17 cellular contexts compared by ENCODE assay signal in genomic region chr21:44625756-44626155, GRCh38. TPM values are rescaled to one million over a fixed set of nuclear protein-coding genes. Genes with fewer than 3 reads are reported as not detected.
A peak's percentile ranks its signal among the peaks of the same experiment; 100 is the strongest.
DNase-seq lines count a peak whose midpoint lies in the region; ATAC-seq and TF ChIP-seq lines count a peak whose summit lies in the region.
"Had no signal": no experiment of that assay in that cellular context is flagged by ENCODE, and none has a peak within 500 bp of the region (broad histone marks: within the 10 kb centered on the region; RNA-seq: fewer than 3 reads in every experiment).

No MANE protein-coding gene starts in this region.

- H3K4me3 ChIP-seq in endodermal cell (ENCODE audit: low read length) (no peak overlapping the region), MG63 (no peak overlapping the region)
- H3K4me3 ChIP-seq: GM23248 had no signal

- H3K9me3 ChIP-seq in endodermal cell (ENCODE audit: control insufficient read depth, low read length) = peaks cover 36% of the 10 kb centered on the region
- peaks cover 28% of the 10 kb centered on the region for H3K9me3 ChIP-seq in MG63
- H3K9me3 ChIP-seq: BE2C had no signal

- H3K27me3 ChIP-seq in endodermal cell (ENCODE audit: control insufficient read depth, insufficient read depth, low read length, poor library complexity, severe bottlenecking) = no peaks in the 10 kb centered on the region
- H3K27me3 ChIP-seq in MG63 = no peaks in the 10 kb centered on the region
- H3K27me3 ChIP-seq: BE2C had no signal

- WGBS in endodermal cell (ENCODE audit: insufficient coverage in 1 of 2, insufficient read length in 1 of 2), 2 experiments = 93 to 96% methylated on average over 2 to 6 of the region's 7 CpGs

- H3K36me3 ChIP-seq in endodermal cell (ENCODE audit: control insufficient read depth, insufficient read depth, low read length) = no peaks in the 10 kb centered on the region
- H3K36me3 ChIP-seq in MG63 = no peaks in the 10 kb centered on the region
- H3K36me3 ChIP-seq: BE2C had no signal

- H3K4me1 Mint-ChIP-seq in natural killer cell (peaks cover 40 to 58% of the 10 kb centered on the region in 2 donors), endodermal cell (no peaks in the 10 kb centered on the region), immature natural killer cell (peaks cover 53 to 67% of the 10 kb centered on the region in 2 donors)
- peaks cover 22 to 29% of the 10 kb centered on the region in 2 donors for H3K4me1 Mint-ChIP-seq in natural killer cell treated with Interleukin-12 subunit alpha and Interleukin-12 subunit beta and Interleukin-15 and Interleukin-18, amount 100 ng/mL, for 72 hours (ENCODE audit: low read depth in 2 of 2)

- TF ChIP-seq CTCF in natural killer cell (IDR thresholded peaks at IDR 0.05) (no peak), endodermal cell (conservative IDR thresholded peaks at IDR 0.05) (no peak)

- no peaks in the 10 kb centered on the region for H3K4me1 ChIP-seq in endodermal cell (ENCODE audit: control insufficient read depth, insufficient read depth, low read length)
- H3K4me1 ChIP-seq: BE2C, Caco-2 had no signal

- DNase-seq in natural killer cell (no peak), endodermal cell (peak; percentile 18), immature natural killer cell (no peak), MG63 (no peak), foreskin melanocyte (no peak)
- no peak for DNase-seq in natural killer cell treated with Interleukin-12 subunit alpha and Interleukin-12 subunit beta and Interleukin-15 and Interleukin-18, amount 100 ng/mL, for 72 hours (ENCODE audit: low spot score)
- DNase-seq: ACHN; BE2C; C1 segment of cervical spinal cord; Caco-2; CD4-positive, CD25-positive, alpha-beta regulatory T cell; GM23248; HFFc6 had no signal

- H3K4me3 Mint-ChIP-seq in natural killer cell = peak overlapping the region; percentile 71
- no peak overlapping the region for H3K4me3 Mint-ChIP-seq in natural killer cell treated with Interleukin-12 subunit alpha and Interleukin-12 subunit beta and Interleukin-15 and Interleukin-18, amount 100 ng/mL, for 72 hours
- no peak overlapping the region for H3K4me3 Mint-ChIP-seq in endodermal cell
- peak overlapping the region; percentile 51 to 78 (median 68) for H3K4me3 Mint-ChIP-seq in immature natural killer cell
- H3K4me3 Mint-ChIP-seq: CD4-positive, CD25-positive, alpha-beta regulatory T cell; HFFc6; IgD-negative memory B cell had no signal

- peaks cover 29% of the 10 kb centered on the region for H3K36me3 Mint-ChIP-seq in natural killer cell
- H3K36me3 Mint-ChIP-seq in natural killer cell treated with Interleukin-12 subunit alpha and Interleukin-12 subunit beta and Interleukin-15 and Interleukin-18, amount 100 ng/mL, for 72 hours = peaks cover 39% of the 10 kb centered on the region
- no peaks in the 10 kb centered on the region for H3K36me3 Mint-ChIP-seq in endodermal cell (ENCODE audit: low read depth)
- H3K36me3 Mint-ChIP-seq in immature natural killer cell = peaks cover 15 to 29% (median 20%) of the 10 kb centered on the region in 3 donors

- peaks cover 11 to 19% of the 10 kb centered on the region in 2 donors for H3K9me3 Mint-ChIP-seq in natural killer cell
- peaks cover 31% of the 10 kb centered on the region for H3K9me3 Mint-ChIP-seq in natural killer cell treated with Interleukin-12 subunit alpha and Interleukin-12 subunit beta and Interleukin-15 and Interleukin-18, amount 100 ng/mL, for 72 hours
- H3K9me3 Mint-ChIP-seq in endodermal cell = peaks cover 39% of the 10 kb centered on the region
- peaks cover 15 to 37% (median 31%) of the 10 kb centered on the region in 6 donors for H3K9me3 Mint-ChIP-seq in immature natural killer cell

- H3K27me3 Mint-ChIP-seq in natural killer cell (ENCODE audit: low read depth in 2 of 2) = peaks cover 0 to 3% of the 10 kb centered on the region in 2 donors
- H3K27me3 Mint-ChIP-seq in natural killer cell treated with Interleukin-12 subunit alpha and Interleukin-12 subunit beta and Interleukin-15 and Interleukin-18, amount 100 ng/mL, for 72 hours = no peaks in the 10 kb centered on the region
- H3K27me3 Mint-ChIP-seq in endodermal cell (ENCODE audit: insufficient read depth) = peaks cover 1% of the 10 kb centered on the region
- peaks cover 2 to 9% (median 7%) of the 10 kb centered on the region in 3 donors for H3K27me3 Mint-ChIP-seq in immature natural killer cell (ENCODE audit: low read depth in 3 of 3)
- H3K27me3 Mint-ChIP-seq: CD8-positive, alpha-beta memory T cell had no signal

- H3K27ac Mint-ChIP-seq in natural killer cell (peak overlapping the region; percentile 74 to 86), endodermal cell (no peak overlapping the region), immature natural killer cell (peak overlapping the region; percentile 56 to 92 (median 82))
- H3K27ac Mint-ChIP-seq in natural killer cell treated with Interleukin-12 subunit alpha and Interleukin-12 subunit beta and Interleukin-15 and Interleukin-18, amount 100 ng/mL, for 72 hours = no peak overlapping the region
- H3K27ac Mint-ChIP-seq: CD4-positive, CD25-positive, alpha-beta regulatory T cell; HFFc6; IgD-negative memory B cell had no signal

- no peak overlapping the region for H3K9ac ChIP-seq in endodermal cell (ENCODE audit: extremely low read depth, low read length, poor library complexity, severe bottlenecking)
- H3K9ac ChIP-seq: GM23248 had no signal

- no peak overlapping the region for H3K27ac ChIP-seq in endodermal cell (ENCODE audit: low read depth, low read length)
- H3K27ac ChIP-seq: GM23248 had no signal

- intact Hi-C loops in natural killer cell (cut with micrococcal nuclease) = loop anchor here (2.0 to 10.0 kb wide), 2 partner anchors 33 to 89 kb away; partner anchors contain the start of gene TSPEAR

- peak in 1 of 3 donors; percentile 18 for ATAC-seq in natural killer cell
- no peak for ATAC-seq in natural killer cell treated with Interleukin-12 subunit alpha and Interleukin-12 subunit beta and Interleukin-15 and Interleukin-18, amount 100 ng/mL, for 72 hours
- ATAC-seq: HCT116, HepG2 had no signal

RNA-seq across cellular contexts. Expression of gene KRTAP10-9, which starts 1.1 kb away (rescaled TPM):
- not detected for total RNA-seq in natural killer cell
- not detected for total RNA-seq in natural killer cell treated with Interleukin-12 subunit alpha and Interleukin-12 subunit beta and Interleukin-15 and Interleukin-18, amount 100 ng/mL, for 72 hours
- not detected for total RNA-seq in endodermal cell
- not detected for polyA plus RNA-seq in endodermal cell (2013, experiment 1 of 2)
- not detected for polyA plus RNA-seq in endodermal cell (2013, experiment 2 of 2)
- not detected for polyA plus RNA-seq in immature natural killer cell
- not detected in 2 replicates for total RNA-seq in MG63 (2014; rRNA removed; shearing (Covaris generic); ENCODE audit: low replicate concordance)
- total RNA-seq: Caco-2; CD4-positive, CD25-positive, alpha-beta regulatory T cell; CD8-positive, alpha-beta memory T cell; GM23248; HepG2; HFFc6 had no signal
- polyA plus RNA-seq: CD4-positive, CD25-positive, alpha-beta regulatory T cell; CD8-positive, alpha-beta memory T cell; GM23248; HepG2; IgD-negative memory B cell had no signal

RNA-seq across cellular contexts. Expression of gene KRTAP10-10, which starts 11.4 kb away (rescaled TPM):
- total RNA-seq in natural killer cell = not detected
- total RNA-seq in natural killer cell treated with Interleukin-12 subunit alpha and Interleukin-12 subunit beta and Interleukin-15 and Interleukin-18, amount 100 ng/mL, for 72 hours = not detected
- not detected for total RNA-seq in endodermal cell
- not detected for polyA plus RNA-seq in endodermal cell (2013, experiment 1 of 2)
- not detected for polyA plus RNA-seq in endodermal cell (2013, experiment 2 of 2)
- polyA plus RNA-seq in immature natural killer cell = not detected
- not detected in 2 replicates for total RNA-seq in MG63 (2014; rRNA removed; shearing (Covaris generic); ENCODE audit: low replicate concordance)
- total RNA-seq: Caco-2; CD4-positive, CD25-positive, alpha-beta regulatory T cell; CD8-positive, alpha-beta memory T cell; GM23248; HepG2; HFFc6 had no signal
- polyA plus RNA-seq: CD4-positive, CD25-positive, alpha-beta regulatory T cell; CD8-positive, alpha-beta memory T cell; GM23248; HepG2; IgD-negative memory B cell had no signal

RNA-seq across cellular contexts. Expression of gene KRTAP10-8, which starts 13.9 kb away (rescaled TPM):
- total RNA-seq in natural killer cell (not detected), endodermal cell (not detected)
- total RNA-seq in natural killer cell treated with Interleukin-12 subunit alpha and Interleukin-12 subunit beta and Interleukin-15 and Interleukin-18, amount 100 ng/mL, for 72 hours = not detected
- not detected for polyA plus RNA-seq in endodermal cell (2013, experiment 1 of 2)
- not detected for polyA plus RNA-seq in endodermal cell (2013, experiment 2 of 2)
- not detected for polyA plus RNA-seq in immature natural killer cell
- total RNA-seq in MG63 (2014; rRNA removed; shearing (Covaris generic); ENCODE audit: low replicate concordance) = not detected in 2 replicates
- total RNA-seq: Caco-2; CD4-positive, CD25-positive, alpha-beta regulatory T cell; CD8-positive, alpha-beta memory T cell; GM23248; HepG2; HFFc6 had no signal
- polyA plus RNA-seq: CD4-positive, CD25-positive, alpha-beta regulatory T cell; CD8-positive, alpha-beta memory T cell; GM23248; HepG2; IgD-negative memory B cell had no signal

RNA-seq across cellular contexts. Expression of gene KRTAP10-11, which starts 20.5 kb away (rescaled TPM):
- total RNA-seq in natural killer cell (not detected), endodermal cell (not detected)
- total RNA-seq in natural killer cell treated with Interleukin-12 subunit alpha and Interleukin-12 subunit beta and Interleukin-15 and Interleukin-18, amount 100 ng/mL, for 72 hours = not detected
- polyA plus RNA-seq in endodermal cell (2013, experiment 1 of 2) = not detected
- not detected for polyA plus RNA-seq in endodermal cell (2013, experiment 2 of 2)
- polyA plus RNA-seq in immature natural killer cell = not detected
- total RNA-seq in MG63 (2014; rRNA removed; shearing (Covaris generic); ENCODE audit: low replicate concordance) = not detected in 2 replicates
- total RNA-seq: Caco-2; CD4-positive, CD25-positive, alpha-beta regulatory T cell; CD8-positive, alpha-beta memory T cell; GM23248; HepG2; HFFc6 had no signal
- polyA plus RNA-seq: CD4-positive, CD25-positive, alpha-beta regulatory T cell; CD8-positive, alpha-beta memory T cell; GM23248; HepG2; IgD-negative memory B cell had no signal

RNA-seq across cellular contexts. Expression of gene KRTAP10-7, which starts 25.4 kb away (rescaled TPM):
- not detected for total RNA-seq in natural killer cell
- total RNA-seq in natural killer cell treated with Interleukin-12 subunit alpha and Interleukin-12 subunit beta and Interleukin-15 and Interleukin-18, amount 100 ng/mL, for 72 hours = not detected
- not detected for total RNA-seq in endodermal cell
- polyA plus RNA-seq in endodermal cell (2013, experiment 1 of 2) = not detected
- polyA plus RNA-seq in endodermal cell (2013, experiment 2 of 2) = not detected
- not detected for polyA plus RNA-seq in immature natural killer cell
- total RNA-seq in MG63 (2014; rRNA removed; shearing (Covaris generic); ENCODE audit: low replicate concordance) = not detected in 2 replicates
- total RNA-seq: Caco-2; CD4-positive, CD25-positive, alpha-beta regulatory T cell; CD8-positive, alpha-beta memory T cell; GM23248; HepG2; HFFc6 had no signal
- polyA plus RNA-seq: CD4-positive, CD25-positive, alpha-beta regulatory T cell; CD8-positive, alpha-beta memory T cell; GM23248; HepG2; IgD-negative memory B cell had no signal

Comparison
In these comparisons a context has a peak if more than half of its experiments do, and no peak if none do; other contexts are left out.
1. H3K27ac Mint-ChIP-seq: peak in natural killer cell (2 of 2) and immature natural killer cell (6 of 6); none in natural killer cell treated with Interleukin-12 subunit alpha and Interleukin-12 subunit beta and Interleukin-15 and Interleukin-18, amount 100 ng/mL, for 72 hours (0 of 2) and endodermal cell (single experiment).
2. H3K4me3 Mint-ChIP-seq: peak in natural killer cell (single experiment) and immature natural killer cell (5 of 5); none in natural killer cell treated with Interleukin-12 subunit alpha and Interleukin-12 subunit beta and Interleukin-15 and Interleukin-18, amount 100 ng/mL, for 72 hours (single experiment) and endodermal cell (single experiment).